In genomic region chr5:132675936-132676689, GRCh38 we compare ENCODE assay signal across 1 cellular context.
TF ChIP-seq lines count a peak whose summit lies in the region.

No MANE protein-coding gene starts in this region.

TF ChIP-seq in GM12878, 131 proteins besides CTCF, POLR2A, EP300 and RAD21:
- TF ChIP-seq MLLT1 (IDR thresholded peaks at IDR 0.05) (0 out of 2 replicates have a peak, but pooled peaks have one; percentile 19), ZNF687 (IDR thresholded peaks at IDR 0.05) (peak; percentile 37; the same call in 1 of the 2 replicates), ESRRA (IDR thresholded peaks at IDR 0.05; ENCODE audit: low read length) (no peak), FOXM1 (IDR thresholded peaks at IDR 0.05; ENCODE audit: low read depth, low read length) (no peak), NFIC (IDR thresholded peaks at IDR 0.05; ENCODE audit: low read depth, low read length) (no peak), DPF2 (IDR thresholded peaks at IDR 0.05) (no peak), WRNIP1 (IDR thresholded peaks at IDR 0.05; ENCODE audit: borderline replicate concordance, low read depth, low read length) (no peak), RB1 (IDR thresholded peaks at IDR 0.05; ENCODE audit: borderline replicate concordance) (no peak), E2F4 (IDR thresholded peaks at IDR 0.05; ENCODE audit: low read depth, low read length) (no peak), USF2 (IDR thresholded peaks at IDR 0.05; ENCODE audit: borderline replicate concordance, low read depth, low read length) (no peak), PML (IDR thresholded peaks at IDR 0.05; ENCODE audit: low read length) (no peak), ASH2L (IDR thresholded peaks at IDR 0.05; ENCODE audit: borderline replicate concordance, low read depth) (no peak), ATF7 (IDR thresholded peaks at IDR 0.05; ENCODE audit: low read depth) (no peak), ELK1 (IDR thresholded peaks at IDR 0.05; ENCODE audit: low read depth, low read length) (no peak), EED (IDR thresholded peaks at IDR 0.05; ENCODE audit: low read depth) (no peak), JUNB (IDR thresholded peaks at IDR 0.05) (no peak), ZBED1 (IDR thresholded peaks at IDR 0.05; ENCODE audit: borderline replicate concordance) (no peak), RELB (IDR thresholded peaks at IDR 0.05; ENCODE audit: low read depth) (no peak), HSF1 (IDR thresholded peaks at IDR 0.05; ENCODE audit: low read depth, low read length) (no peak), NR2C1 (IDR thresholded peaks at IDR 0.05) (no peak), BCLAF1 (IDR thresholded peaks at IDR 0.05) (no peak), BHLHE40 (IDR thresholded peaks at IDR 0.05; ENCODE audit: borderline replicate concordance in 1 of 2, low read depth in 2 of 2, low read length in 1 of 2) (0 out of 4 replicates have a peak, but pooled peaks of 1 of the 2 experiments have one; percentile 11), SKIL (IDR thresholded peaks at IDR 0.05; ENCODE audit: low read depth, poor library complexity, severe bottlenecking) (no peak)
